In the genomic region with DNA sequence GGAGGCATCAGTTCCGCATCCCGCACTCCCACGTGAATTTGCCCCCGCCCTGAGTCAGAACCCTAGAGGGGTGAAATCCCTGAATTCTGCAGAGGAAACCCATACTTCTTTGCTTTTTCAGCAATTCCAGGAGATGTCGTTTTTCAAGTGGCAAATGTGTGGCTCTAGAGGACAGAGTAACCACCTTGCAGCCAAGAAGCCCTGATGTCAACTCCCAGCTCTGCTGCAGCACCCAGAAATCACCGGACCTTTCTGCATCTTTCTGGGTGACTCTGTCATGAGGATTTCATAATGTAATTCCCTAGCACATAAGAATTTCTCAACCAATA, we compare ENCODE assay signal across 22 cellular contexts. TPM values are rescaled to one million over a fixed set of nuclear protein-coding genes. Genes with fewer than 3 reads are reported as not detected.
DNase-seq lines count a peak whose midpoint lies in the region; ATAC-seq, FAIRE-seq and TF ChIP-seq lines count a peak whose summit lies in the region.
"Had no signal": no experiment of that assay in that cellular context is flagged by ENCODE, and none has a peak within 500 bp of the region (broad histone marks: within the 10 kb centered on the region; RNA-seq: fewer than 3 reads in every experiment).

No MANE protein-coding gene starts in this region.

- TF ChIP-seq EP300 in HepG2 (IDR thresholded peaks at IDR 0.05; ENCODE audit: low read depth in 2 of 2, low read length in 2 of 2) (no peak), HepG2 (CRISPR knock-in tag; IDR thresholded peaks at IDR 0.05; ENCODE audit: borderline replicate concordance) (no peak)

- H3K4me3 Mint-ChIP-seq in GM23338, result no peak overlapping the region
- no peak overlapping the region for H3K4me3 Mint-ChIP-seq in endothelial cell (ENCODE audit: unreplicated experiment)
- H3K4me3 Mint-ChIP-seq: activated naive CD8-positive, alpha-beta T cell treated with anti-CD3 and anti-CD28 coated beads, Interleukin-2, amount 50 U/mL, for 24 hours; brain; stimulated activated effector memory CD8-positive, alpha-beta T cell treated with anti-CD3 and anti-CD28 coated beads, Interleukin-12 subunit alpha, Interleukin-12 subunit beta, amount 100 ng/mL, for 72 hours; T-helper 17 cell had no signal

- H3K27me3 ChIP-seq in GM23338 (ENCODE audit: insufficient read depth) (no peaks in the 10 kb centered on the region), HepG2 (ENCODE audit: control insufficient read depth in 1 of 2, insufficient read depth in 2 of 2, low read length in 2 of 2) (peaks cover 0 to 24% of the 10 kb centered on the region in 2 experiments; a peak in 1 of 5 replicates), thyroid gland (no peaks in the 10 kb centered on the region)
- H3K27me3 ChIP-seq: SJSA1, testis had no signal

- no peaks in the 10 kb centered on the region for H3K4me1 ChIP-seq in GM23338 (ENCODE audit: insufficient read depth)
- H3K4me1 ChIP-seq in HepG2 (ENCODE audit: insufficient read depth, low read length), result peaks cover 14% of the 10 kb centered on the region
- H3K4me1 ChIP-seq in thyroid gland, result peaks cover 28 to 48% of the 10 kb centered on the region in 2 donors
- H3K4me1 ChIP-seq: SJSA1, testis had no signal

- WGBS in HepG2 (ENCODE audit: low lambda C conversion rate), result 36% methylated on average over 1 of the region's 6 CpGs
- WGBS in thyroid gland, 2 donors, result 31 to 34% methylated on average over 6 of the region's 6 CpGs

- H3K9me2 ChIP-seq in GM23338 (ENCODE audit: insufficient read depth), result 0 out of 2 replicates have a peak, but pooled peaks cover 3% of the 10 kb centered on the region

- TF ChIP-seq CTCF in GM23338 (conservative IDR thresholded peaks at IDR 0.05; ENCODE audit: low read depth in 2 of 2) (no peak), HepG2 (CRISPR knock-in tag; IDR thresholded peaks at IDR 0.05) (no peak), thyroid gland (IDR thresholded peaks at IDR 0.05) (no peak), endothelial cell (IDR thresholded peaks at IDR 0.05; ENCODE audit: unreplicated experiment) (no peak)

- no peaks in the 10 kb centered on the region for H3K27me3 Mint-ChIP-seq in GM23338 (ENCODE audit: insufficient read depth, low read depth, poor library complexity)
- peaks cover 2% of the 10 kb centered on the region for H3K27me3 Mint-ChIP-seq in endothelial cell (ENCODE audit: unreplicated experiment)

- H3K9ac ChIP-seq in HepG2 (ENCODE audit: insufficient read depth, low read depth, low read length), result 0 out of 2 replicates have a peak overlapping the region, but pooled peaks have one; percentile 16

- no peak for TF ChIP-seq RAD21 in HepG2 (CRISPR knock-in tag; IDR thresholded peaks at IDR 0.05)

- no peaks in the 10 kb centered on the region for H3K9me3 ChIP-seq in HepG2 (ENCODE audit: low read length)
- no peaks in the 10 kb centered on the region for H3K9me3 ChIP-seq in thyroid gland
- H3K9me3 ChIP-seq: SJSA1, testis had no signal

- H3K4me1 Mint-ChIP-seq in GM23338 (no peaks in the 10 kb centered on the region; the same call in 2 of the 3 replicates), endothelial cell (ENCODE audit: unreplicated experiment) (peaks cover 3% of the 10 kb centered on the region)
- H3K4me1 Mint-ChIP-seq: activated naive CD8-positive, alpha-beta T cell treated with anti-CD3 and anti-CD28 coated beads, Interleukin-2, amount 50 U/mL, for 24 hours; brain; stimulated activated effector memory CD8-positive, alpha-beta T cell treated with anti-CD3 and anti-CD28 coated beads, Interleukin-12 subunit alpha, Interleukin-12 subunit beta, amount 100 ng/mL, for 72 hours; T-helper 17 cell had no signal

- H3K27ac Mint-ChIP-seq in GM23338 (no peak overlapping the region), endothelial cell (ENCODE audit: unreplicated experiment) (no peak overlapping the region)
- H3K27ac Mint-ChIP-seq: activated naive CD8-positive, alpha-beta T cell treated with anti-CD3 and anti-CD28 coated beads, Interleukin-2, amount 50 U/mL, for 24 hours; brain; stimulated activated effector memory CD8-positive, alpha-beta T cell treated with anti-CD3 and anti-CD28 coated beads, Interleukin-12 subunit alpha, Interleukin-12 subunit beta, amount 100 ng/mL, for 72 hours; T-helper 17 cell had no signal

- in situ Hi-C loops in HepG2 (cut with HindIII; ENCODE audit: extremely low pct_ligation_motif_present, low pct_unique_long_range_greater_than_20kb), result no loop called here

- no peak for ATAC-seq in GM23338
- no peak; the same call in 2 of the 3 replicates for ATAC-seq in HepG2
- ATAC-seq: activated naive CD8-positive, alpha-beta T cell treated with anti-CD3 and anti-CD28 coated beads, Interleukin-2, amount 50 U/mL, for 24 hours; stimulated activated effector memory CD8-positive, alpha-beta T cell treated with anti-CD3 and anti-CD28 coated beads, Interleukin-12 subunit alpha, Interleukin-12 subunit beta, amount 100 ng/mL, for 72 hours; T-helper 17 cell had no signal

- no TSS peak for BruUV-seq in HepG2 (replicated peaks; lab: Mats Ljungman, UMichigan)

- intact Hi-C loops in HepG2 (cut with micrococcal nuclease; ENCODE audit: unreplicated experiment), result loop anchor here (10.0 kb wide), 1 partner anchor 489 kb away; no protein-coding TSS in a partner anchor
- intact Hi-C loops in thyroid gland (cut with DNase I), result loop anchor here (10.0 kb wide), 1 partner anchor 171 kb away; no protein-coding TSS in a partner anchor

- H4K20me1 ChIP-seq in GM23338 (replicated peaks; ENCODE audit: insufficient read depth), result no peaks in the 10 kb centered on the region
- H4K20me1 ChIP-seq in HepG2 (ENCODE audit: insufficient read depth, low read length), result no peaks in the 10 kb centered on the region

- no peaks in the 10 kb centered on the region for H3F3A ChIP-seq in GM23338 (replicated peaks; ENCODE audit: low read depth)

- H3K36me3 Mint-ChIP-seq in GM23338 (ENCODE audit: low read depth), result no peaks in the 10 kb centered on the region
- H3K36me3 Mint-ChIP-seq in endothelial cell (ENCODE audit: low read depth, unreplicated experiment), result no peaks in the 10 kb centered on the region
- H3K36me3 Mint-ChIP-seq: brain; stimulated activated effector memory CD8-positive, alpha-beta T cell treated with anti-CD3 and anti-CD28 coated beads, Interleukin-12 subunit alpha, Interleukin-12 subunit beta, amount 100 ng/mL, for 72 hours had no signal

- POLR2A ChIA-PET in HepG2 (lab: Yijun Ruan, JAX), result no interaction called here

- H3K36me3 ChIP-seq in GM23338 (ENCODE audit: insufficient read depth), result no peaks in the 10 kb centered on the region
- no peaks in the 10 kb centered on the region for H3K36me3 ChIP-seq in HepG2 (replicated peaks in 1 of 2; ENCODE audit: control insufficient read depth in 1 of 2, insufficient read depth in 2 of 2, low read length in 2 of 2)
- H3K36me3 ChIP-seq in thyroid gland, result no peaks in the 10 kb centered on the region
- H3K36me3 ChIP-seq: SJSA1 had no signal

- CTCF ChIA-PET in HepG2 (lab: Yijun Ruan, JAX; ENCODE audit: low intra/inter-chr PET ratio, low total read pairs), result no interaction called here

- H3K9me3 Mint-ChIP-seq in GM23338, result no peaks in the 10 kb centered on the region
- H3K9me3 Mint-ChIP-seq in endothelial cell (ENCODE audit: unreplicated experiment), result no peaks in the 10 kb centered on the region
- H3K9me3 Mint-ChIP-seq: activated naive CD8-positive, alpha-beta T cell treated with anti-CD3 and anti-CD28 coated beads, Interleukin-2, amount 50 U/mL, for 24 hours; stimulated activated effector memory CD8-positive, alpha-beta T cell treated with anti-CD3 and anti-CD28 coated beads, Interleukin-12 subunit alpha, Interleukin-12 subunit beta, amount 100 ng/mL, for 72 hours had no signal

- H3K4me3 ChIP-seq in GM23338 (no peak overlapping the region), HepG2 (replicated peaks in 1 of 3; ENCODE audit: insufficient read depth in 1 of 3, low read depth in 2 of 3, low read length in 3 of 3) (peak overlapping the region in 2 of 3 experiments; percentile 31 to 58; a peak in 3 of 6 replicates), thyroid gland (replicated peaks in 1 of 3) (no peak overlapping the region)
- H3K4me3 ChIP-seq: lung, PC-9, SJSA1, testis had no signal

- DNase-seq in GM23338 (ENCODE audit: low spot score) (no peak), NOMO-1 treated with DMSO at 0.1 percent for 48 hours (lab: John Stamatoyannopoulos, UW; ENCODE audit: unreplicated experiment) (peak; percentile 55), HepG2 (ENCODE audit: low spot score) (no peak), thyroid gland (no peak), NAMALWA (ENCODE audit: low spot score) (no peak), endothelial cell (ENCODE audit: low spot score) (no peak), HuH-7.5 (ENCODE audit: low spot score) (no peak)
- DNase-seq: activated CD8-positive, alpha-beta memory T cell treated with anti-CD3 and anti-CD28 coated beads, Interleukin-2, amount 50 U/mL, for 4 hours; activated effector memory CD4-positive, alpha-beta T cell treated with anti-CD3 and anti-CD28 coated beads, Interleukin-2, amount 50 U/mL, for 16 hours; activated naive CD8-positive, alpha-beta T cell treated with anti-CD3 and anti-CD28 coated beads, Interleukin-2, amount 50 U/mL, for 24 hours; AML-193; HCEC 1CT; T-helper 17 cell had no signal

- H3K27ac ChIP-seq in GM23338 (ENCODE audit: low read depth), result no peak overlapping the region
- no peak overlapping the region for H3K27ac ChIP-seq in HepG2 (ENCODE audit: extremely low read length, insufficient read depth, low read length)
- peak overlapping the region; percentile 37 to 76 (median 71) for H3K27ac ChIP-seq in thyroid gland
- H3K27ac ChIP-seq: PC-9, SJSA1 had no signal

- no peak overlapping the region for H3K4me2 ChIP-seq in GM23338
- peak overlapping the region; percentile 85 for H3K4me2 ChIP-seq in HepG2 (ENCODE audit: low read depth, low read length)

- FAIRE-seq in HepG2 (lab: Jason Lieb, UNC), result no peak
- FAIRE-seq: colon, endometrium, GM18507 had no signal

- H2AFZ ChIP-seq in GM23338 (peak overlapping the region; percentile 95), HepG2 (ENCODE audit: low read length) (no peak overlapping the region)
- H2AFZ ChIP-seq: PC-9 had no signal

- no peak for TF ChIP-seq POLR2A in HepG2 (IDR thresholded peaks at IDR 0.05; ENCODE audit: insufficient read depth in 1 of 2, low read depth in 2 of 2, low read length in 2 of 2)
- no peak for TF ChIP-seq POLR2A in thyroid gland (IDR thresholded peaks at IDR 0.05)

- no peaks in the 10 kb centered on the region for H3K79me2 ChIP-seq in GM23338 (replicated peaks; ENCODE audit: insufficient read depth)
- H3K79me2 ChIP-seq in HepG2 (ENCODE audit: insufficient read depth, low read length), result no peaks in the 10 kb centered on the region

RNA-seq across cellular contexts. Expression of gene LGI2, which starts 56.5 kb away (rescaled TPM):
- 6.2 and 8.0 TPM in 2 replicates for total RNA-seq in GM23338 (2014; rRNA removed; shearing (Covaris generic))
- polyA plus RNA-seq in GM23338 (2016; fragmentation: Nextera tagmentation; extraction: Ambion mirVana) (0.63 and 0.82 TPM in 2 replicates), HepG2 (2011; rRNA removed) (not detected in 2 replicates)
- total RNA-seq in HepG2 (2016; rRNA removed; fragmentation: Illumina TruSeq; extraction: Trizol) (not detected in 2 replicates), thyroid gland (1 to 10 TPM in 3 of 4 donors, under 1 TPM in 1; 0.45 to 3.7 (median 2.2) TPM), endothelial cell (ENCODE audit: unreplicated experiment) (0.18 TPM)
- total RNA-seq in HepG2 (2016; cell fraction: cytosol; rRNA removed; fragmentation: Illumina TruSeq; extraction: Trizol; ENCODE audit: low read depth), result not detected in 2 replicates
- not detected in 2 replicates for total RNA-seq in HepG2 (2016; cell fraction: insoluble cytoplasmic fraction; rRNA removed; fragmentation: Illumina TruSeq; extraction: Trizol)
- not detected in 2 replicates for total RNA-seq in HepG2 (2016; cell fraction: membrane; rRNA removed; fragmentation: Illumina TruSeq; extraction: Trizol)
- total RNA-seq in HepG2 (2016; cell fraction: nucleus; rRNA removed; fragmentation: Illumina TruSeq; extraction: Trizol), result not detected in 2 replicates
- polyA plus RNA-seq in HepG2 (2011; cell fraction: cytosol; rRNA removed), result not detected in 2 replicates
- polyA plus RNA-seq in HepG2 (2011; cell fraction: nucleus; rRNA removed), result not detected in 2 replicates
- not detected in 2 replicates for polyA plus RNA-seq in HepG2 (2012)
- polyA plus RNA-seq in HepG2 (2016; cell fraction: cytosol; fragmentation: Illumina TruSeq; extraction: Trizol; ENCODE audit: low read depth), result not detected in 2 replicates
- polyA plus RNA-seq in HepG2 (2016; cell fraction: insoluble cytoplasmic fraction; fragmentation: Illumina TruSeq; extraction: Trizol; ENCODE audit: low read depth), result not detected in 2 replicates
- polyA plus RNA-seq in HepG2 (2016; cell fraction: membrane; fragmentation: Illumina TruSeq; extraction: Trizol; ENCODE audit: low read depth), result not detected in 2 replicates
- not detected in 2 replicates for polyA plus RNA-seq in HepG2 (2016; cell fraction: nucleus; fragmentation: Illumina TruSeq; extraction: Trizol; ENCODE audit: insufficient read depth, low read depth)
- polyA minus RNA-seq in HepG2 (2011; rRNA and poly(A)+ RNA removed; ENCODE audit: low replicate concordance), result not detected in 2 replicates
- not detected in 2 replicates for polyA minus RNA-seq in HepG2 (2011; cell fraction: cytosol; rRNA and poly(A)+ RNA removed)
- not detected in 2 replicates for polyA minus RNA-seq in HepG2 (2011; cell fraction: nucleus; rRNA and poly(A)+ RNA removed)
- total RNA-seq: PC-9, SJSA1, T-helper 17 cell had no signal

Comparison
In these comparisons a context has a peak if more than half of its experiments do, and no peak if none do; other contexts are left out.
1. H3K27ac ChIP-seq: peak in thyroid gland (3 of 3); none in GM23338 (single experiment) and HepG2 (single experiment).
2. H3K4me3 ChIP-seq: peak in HepG2 (2 of 3); none in GM23338 (single experiment) and thyroid gland (0 of 3).